Comparison of ENCODE assay signal across 25 cellular contexts in the genomic region with DNA sequence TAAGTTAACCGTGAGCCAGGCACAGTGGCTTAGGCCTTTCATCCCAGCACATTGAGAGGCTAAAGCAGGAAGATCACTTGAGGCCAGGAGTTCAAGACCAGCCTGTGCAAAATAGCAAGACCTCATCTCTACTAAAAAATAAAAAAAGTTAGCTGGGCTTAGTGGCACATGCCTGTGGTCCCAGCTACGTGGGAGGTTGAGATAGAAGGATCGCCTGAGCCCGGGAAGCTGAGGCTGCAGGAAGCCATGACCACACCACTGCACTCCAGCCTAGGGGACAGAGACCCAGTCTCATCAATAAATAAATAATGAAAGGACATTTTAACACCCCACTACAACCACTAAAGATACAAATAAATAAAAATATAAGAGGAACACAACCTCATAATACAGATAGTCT. TPM values are rescaled to one million over a fixed set of nuclear protein-coding genes. Genes with fewer than 3 reads are reported as not detected.
DNase-seq lines count a peak whose midpoint lies in the region; ATAC-seq and TF ChIP-seq lines count a peak whose summit lies in the region.
"Had no signal": no experiment of that assay in that cellular context is flagged by ENCODE, and none has a peak within 500 bp of the region (broad histone marks: within the 10 kb centered on the region; RNA-seq: fewer than 3 reads in every experiment).

No MANE protein-coding gene starts in this region.

- H3K79me2 ChIP-seq in H9 (ENCODE audit: insufficient read depth, low read length), result peaks cover 24% of the 10 kb centered on the region; the same call in 1 of the 2 replicates

- H3K4me1 Mint-ChIP-seq in CD4-positive, alpha-beta T cell (ENCODE audit: low read depth), result peaks cover 43% of the 10 kb centered on the region
- H3K4me1 Mint-ChIP-seq in H9, result peaks cover 22 to 23% of the 10 kb centered on the region in 2 experiments
- peaks cover 23% of the 10 kb centered on the region for H3K4me1 Mint-ChIP-seq in activated T-helper 17 cell treated with anti-CD3 and anti-CD28 coated beads, Interleukin-2, amount 50 U/mL, for 72 hours
- peaks cover 15 to 54% (median 42%) of the 10 kb centered on the region in 4 donors for H3K4me1 Mint-ChIP-seq in naive thymus-derived CD8-positive, alpha-beta T cell

- TF ChIP-seq EP300 in stomach (IDR thresholded peaks at IDR 0.05), result no peak

- no peaks in the 10 kb centered on the region for H3K27me3 Mint-ChIP-seq in CD4-positive, alpha-beta T cell
- no peaks in the 10 kb centered on the region for H3K27me3 Mint-ChIP-seq in H9 (ENCODE audit: low read depth)
- H3K27me3 Mint-ChIP-seq in activated T-helper 17 cell treated with anti-CD3 and anti-CD28 coated beads, Interleukin-2, amount 50 U/mL, for 72 hours, result no peaks in the 10 kb centered on the region
- H3K27me3 Mint-ChIP-seq in naive thymus-derived CD8-positive, alpha-beta T cell, result no peaks in the 10 kb centered on the region
- H3K27me3 Mint-ChIP-seq: activated CD4-positive, alpha-beta T cell treated with anti-CD3 and anti-CD28 coated beads for 36 hours; dendritic cell treated with granulocyte-macrophage colony-stimulating factor and Interleukin-4, amounts not matched to agents 40 ng/mL and 50 ng/mL, for 4 days had no signal

- H2AK5ac ChIP-seq in H9 (ENCODE audit: insufficient read length, low read length), result no peak overlapping the region

- no peak for TF ChIP-seq POLR2A in stomach (IDR thresholded peaks at IDR 0.05)

- H3K4me3 ChIP-seq in A673 (ENCODE audit: low read depth, low read length, poor library complexity, severe bottlenecking) (no peak overlapping the region), left ventricle myocardium inferior (no peak overlapping the region), stomach (no peak overlapping the region)
- H3K4me3 ChIP-seq: esophagus squamous epithelium, GM23338, prostate gland, sigmoid colon, testis had no signal

- no peak for ATAC-seq in CD4-positive, alpha-beta T cell (ENCODE audit: poor library complexity)
- ATAC-seq in activated T-helper 17 cell treated with anti-CD3 and anti-CD28 coated beads, Interleukin-2, amount 50 U/mL, for 72 hours (replicated peaks), result no peak
- ATAC-seq in naive thymus-derived CD8-positive, alpha-beta T cell, result no peak
- ATAC-seq: activated CD4-positive, alpha-beta T cell treated with anti-CD3 and anti-CD28 coated beads for 36 hours; activated naive CD4-positive, alpha-beta T cell treated with anti-CD3 and anti-CD28 coated beads, Interleukin-2, amount 50 U/mL, for 72 hours; GM23338 had no signal

- no peak overlapping the region for H3K27ac ChIP-seq in CD4-positive, alpha-beta T cell (ENCODE audit: low read depth, low read length)
- no peak overlapping the region for H3K27ac ChIP-seq in H9 (ENCODE audit: insufficient read length, low read depth, low read length)
- H3K27ac ChIP-seq in A673 (ENCODE audit: low read depth, low read length, poor library complexity, severe bottlenecking), result no peak overlapping the region
- H3K27ac ChIP-seq in left ventricle myocardium inferior (replicated peaks), result no peak overlapping the region
- H3K27ac ChIP-seq in stomach, result no peak overlapping the region
- H3K27ac ChIP-seq: esophagus squamous epithelium, prostate gland, sigmoid colon, testis had no signal

- H3T11ph ChIP-seq in H9 (ENCODE audit: low read length), result no peak overlapping the region

- no peaks in the 10 kb centered on the region for H4K20me1 ChIP-seq in H9 (ENCODE audit: control insufficient read depth, insufficient read depth, insufficient read length)

- H3K4me2 ChIP-seq in H9 (ENCODE audit: insufficient read depth, insufficient read length, low read length), result no peak overlapping the region
- H3K4me2 ChIP-seq: GM23338 had no signal

- H2BK15ac ChIP-seq in H9 (ENCODE audit: low read depth, low read length), result no peak overlapping the region

- no peak overlapping the region for H3K56ac ChIP-seq in H9 (ENCODE audit: insufficient read length, low read depth, low read length)

- no peaks in the 10 kb centered on the region for H3K9me3 Mint-ChIP-seq in CD4-positive, alpha-beta T cell
- no peaks in the 10 kb centered on the region; a peak in 1 of 5 replicates for H3K9me3 Mint-ChIP-seq in H9
- no peaks in the 10 kb centered on the region for H3K9me3 Mint-ChIP-seq in activated T-helper 17 cell treated with anti-CD3 and anti-CD28 coated beads, Interleukin-2, amount 50 U/mL, for 72 hours
- H3K9me3 Mint-ChIP-seq in naive thymus-derived CD8-positive, alpha-beta T cell, result no peaks in the 10 kb centered on the region
- H3K9me3 Mint-ChIP-seq: activated naive CD4-positive, alpha-beta T cell treated with anti-CD3 and anti-CD28 coated beads, Interleukin-2, amount 50 U/mL, for 72 hours; dendritic cell treated with granulocyte-macrophage colony-stimulating factor and Interleukin-4, amounts not matched to agents 40 ng/mL and 50 ng/mL, for 4 days; GM23338 had no signal

- no peak overlapping the region for H3K9ac ChIP-seq in H9 (ENCODE audit: extremely low read depth, insufficient read length, low read length)

- intact Hi-C loops in CD4-positive, alpha-beta T cell (cut with DNase I, micrococcal nuclease), result no loop called here
- intact Hi-C loops in A673 (cut with micrococcal nuclease; ENCODE audit: unreplicated experiment), result no loop called here
- intact Hi-C loops in left ventricle myocardium inferior (cut with micrococcal nuclease), result no loop called here
- intact Hi-C loops in stomach (cut with DNase I; ENCODE audit: low total_unique reads), result no loop called here

- no TSS peak for BruUV-seq in A673 (replicated peaks; lab: Mats Ljungman, UMichigan)

- CTCF ChIA-PET in CD4-positive, alpha-beta T cell (lab: Charles Lee), result interaction anchor here (1.3 to 1.6 kb wide), 3 partner anchors 11 to 152 kb away, joined by 3 to 5 read pairs (median 4); no protein-coding TSS in a partner anchor
- CTCF ChIA-PET in A673 (lab: Charles Lee), result interaction anchor here (0.6 kb wide), 1 partner anchor 94 kb away, joined by 3 read pairs; no protein-coding TSS in a partner anchor

- no peak for DNase-seq in CD4-positive, alpha-beta T cell
- DNase-seq in H9 (no peak), A673 (ENCODE audit: low spot score) (no peak), left ventricle myocardium inferior (no peak), stomach (no peak)
- no peak for DNase-seq in naive thymus-derived CD8-positive, alpha-beta T cell
- DNase-seq: activated CD4-positive, alpha-beta T cell treated with anti-CD3 and anti-CD28 coated beads for 36 hours; DMS 273 treated with DMSO at 0.1 percent for 48 hours; esophagus squamous epithelium; foreskin melanocyte; Kasumi-1; NCI-H1694; NCI-H526 treated with DMSO at 0.1 percent for 48 hours; nucleus accumbens; sigmoid colon; stimulated activated CD4-positive, alpha-beta T cell treated with anti-CD3 and anti-CD28 coated beads, Interleukin-4, amount 100 ng/mL, for 4 hours; stimulated activated naive CD4-positive, alpha-beta T cell treated with Interleukin-2 at 50 U/mL for 16 hours; T-helper 1 cell; testis had no signal

- no peak overlapping the region for H2AFZ ChIP-seq in H9 (ENCODE audit: low read length)
- H2AFZ ChIP-seq: GM23338 had no signal

- no peak overlapping the region for H4K91ac ChIP-seq in H9 (ENCODE audit: insufficient read length, low read depth, low read length)

- H2BK12ac ChIP-seq in H9 (ENCODE audit: insufficient read length, low read depth, low read length), result no peak overlapping the region

- H3K18ac ChIP-seq in H9 (ENCODE audit: insufficient read length, low read depth, low read length), result no peak overlapping the region

- H3K27me3 ChIP-seq in CD4-positive, alpha-beta T cell (ENCODE audit: control insufficient read depth, insufficient read depth, low read length), result no peaks in the 10 kb centered on the region
- H3K27me3 ChIP-seq in H9 (ENCODE audit: insufficient read depth, low read length), result no peaks in the 10 kb centered on the region
- H3K27me3 ChIP-seq in A673 (replicated peaks; ENCODE audit: insufficient read depth, low read depth, low read length, poor library complexity), result no peaks in the 10 kb centered on the region
- H3K27me3 ChIP-seq in left ventricle myocardium inferior (ENCODE audit: low read depth), result no peaks in the 10 kb centered on the region
- H3K27me3 ChIP-seq in stomach, result no peaks in the 10 kb centered on the region
- H3K27me3 ChIP-seq: esophagus squamous epithelium, sigmoid colon, testis had no signal

- H4K8ac ChIP-seq in H9 (replicated peaks; ENCODE audit: insufficient read length, low read depth, low read length), result no peak overlapping the region

- no peak overlapping the region for H3K14ac ChIP-seq in H9 (ENCODE audit: insufficient read depth, low read length)

- no peak for TF ChIP-seq CTCF in CD4-positive, alpha-beta T cell (IDR thresholded peaks at IDR 0.05)
- TF ChIP-seq CTCF in H9 (conservative IDR thresholded peaks at IDR 0.05) (no peak), A673 (conservative IDR thresholded peaks at IDR 0.05; ENCODE audit: low read depth, low read length) (no peak), left ventricle myocardium inferior (IDR thresholded peaks at IDR 0.05; ENCODE audit: borderline replicate concordance) (no peak), stomach (IDR thresholded peaks at IDR 0.05) (no peak)

- H3K36me3 Mint-ChIP-seq in CD4-positive, alpha-beta T cell (ENCODE audit: low read depth), result peaks cover 57% of the 10 kb centered on the region
- peaks cover 17 to 42% (median 37%) of the 10 kb centered on the region in 3 experiments for H3K36me3 Mint-ChIP-seq in H9 (ENCODE audit: insufficient read depth in 1 of 3, low read depth in 3 of 3)
- H3K36me3 Mint-ChIP-seq in activated T-helper 17 cell treated with anti-CD3 and anti-CD28 coated beads, Interleukin-2, amount 50 U/mL, for 72 hours (ENCODE audit: low read depth), result peaks cover 67% of the 10 kb centered on the region
- H3K36me3 Mint-ChIP-seq in naive thymus-derived CD8-positive, alpha-beta T cell, result peaks cover 0 to 56% (median 5%) of the 10 kb centered on the region in 3 donors

- no peak overlapping the region for H3K23ac ChIP-seq in H9 (ENCODE audit: insufficient read length, low read depth, low read length)

- H3K4ac ChIP-seq in H9 (ENCODE audit: low read depth, low read length), result no peak overlapping the region

- peak overlapping the region; percentile 50 for H3K27ac Mint-ChIP-seq in CD4-positive, alpha-beta T cell
- H3K27ac Mint-ChIP-seq in H9, result peak overlapping the region in 2 of 3 experiments; percentile 53 to 69; a peak in 3 of 7 replicates
- peak overlapping the region; percentile 5 for H3K27ac Mint-ChIP-seq in activated T-helper 17 cell treated with anti-CD3 and anti-CD28 coated beads, Interleukin-2, amount 50 U/mL, for 72 hours
- peak overlapping the region in 8 of 10 donors; percentile 13 to 64 (median 48) for H3K27ac Mint-ChIP-seq in naive thymus-derived CD8-positive, alpha-beta T cell
- H3K27ac Mint-ChIP-seq: activated CD4-positive, alpha-beta T cell treated with anti-CD3 and anti-CD28 coated beads for 36 hours; dendritic cell treated with granulocyte-macrophage colony-stimulating factor and Interleukin-4, amounts not matched to agents 40 ng/mL and 50 ng/mL, for 4 days; GM23338 had no signal

- no peak overlapping the region for H2BK20ac ChIP-seq in H9 (ENCODE audit: low read depth, low read length, poor library complexity, severe bottlenecking)

- H2BK120ac ChIP-seq in H9 (ENCODE audit: low read depth, low read length, poor library complexity, severe bottlenecking), result no peak overlapping the region

- no peaks in the 10 kb centered on the region for H3K23me2 ChIP-seq in H9 (ENCODE audit: insufficient read length, low read depth, low read length, poor library complexity, severe bottlenecking)

- H3K79me1 ChIP-seq in H9 (ENCODE audit: insufficient read depth, low read depth, low read length, poor library complexity, severe bottlenecking), result peaks cover 6% of the 10 kb centered on the region

- H3K9me3 ChIP-seq in CD4-positive, alpha-beta T cell (ENCODE audit: control insufficient read depth, low read length), result no peaks in the 10 kb centered on the region
- H3K9me3 ChIP-seq in H9 (ENCODE audit: control insufficient read depth, low read depth, low read length) (no peaks in the 10 kb centered on the region), A673 (ENCODE audit: low read depth, low read length, poor library complexity, severe bottlenecking) (no peaks in the 10 kb centered on the region), left ventricle myocardium inferior (replicated peaks) (no peaks in the 10 kb centered on the region), stomach (no peaks in the 10 kb centered on the region)
- H3K9me3 ChIP-seq: esophagus squamous epithelium, prostate gland, sigmoid colon, testis had no signal

- peaks cover 45% of the 10 kb centered on the region for H3K36me3 ChIP-seq in A673 (ENCODE audit: insufficient read depth, low read length, poor library complexity, severe bottlenecking)
- H3K36me3 ChIP-seq in left ventricle myocardium inferior, result peaks cover 51% of the 10 kb centered on the region
- H3K36me3 ChIP-seq in stomach, result peaks cover 34 to 55% (median 53%) of the 10 kb centered on the region in 4 donors

- POLR2A ChIA-PET in CD4-positive, alpha-beta T cell (lab: Charles Lee), result no interaction called here
- POLR2A ChIA-PET in naive thymus-derived CD8-positive, alpha-beta T cell (lab: Charles Lee), result interaction anchor here (1.7 kb wide), 1 partner anchor 11 kb away, joined by 11 read pairs; no protein-coding TSS in a partner anchor
- POLR2A ChIA-PET in A673 (lab: Charles Lee; ENCODE audit: low non-redundant PET), result no interaction called here

- no peak overlapping the region for H2BK5ac ChIP-seq in H9 (ENCODE audit: insufficient read length, low read length)

- H3K4me3 Mint-ChIP-seq in CD4-positive, alpha-beta T cell, result no peak overlapping the region
- no peak overlapping the region for H3K4me3 Mint-ChIP-seq in H9
- H3K4me3 Mint-ChIP-seq in activated T-helper 17 cell treated with anti-CD3 and anti-CD28 coated beads, Interleukin-2, amount 50 U/mL, for 72 hours, result no peak overlapping the region
- H3K4me3 Mint-ChIP-seq in naive thymus-derived CD8-positive, alpha-beta T cell, result no peak overlapping the region
- H3K4me3 Mint-ChIP-seq: activated CD4-positive, alpha-beta T cell treated with anti-CD3 and anti-CD28 coated beads for 36 hours; CD14-positive monocyte; dendritic cell treated with granulocyte-macrophage colony-stimulating factor and Interleukin-4, amounts not matched to agents 40 ng/mL and 50 ng/mL, for 4 days; GM23338 had no signal

- H4K5ac ChIP-seq in H9 (ENCODE audit: insufficient read length, low read depth, low read length), result no peak overlapping the region

- WGBS in H9 (ENCODE audit: extremely low coverage, insufficient read length, low lambda C conversion rate), result no CpG with 5 or more reads among the region's 4 CpGs
- 85 to 95% (median 87%) methylated on average over 4 of the region's 4 CpGs for WGBS in stomach, 5 donors

- H3K4me1 ChIP-seq in H9 (ENCODE audit: insufficient read depth, low read length) (0 out of 2 replicates have a peak, but pooled peaks cover 3% of the 10 kb centered on the region), A673 (ENCODE audit: insufficient read depth, low read length, poor library complexity, severe bottlenecking) (peaks cover 29% of the 10 kb centered on the region), left ventricle myocardium inferior (peaks cover 45% of the 10 kb centered on the region), stomach (peaks cover 9 to 42% (median 25%) of the 10 kb centered on the region in 4 donors)
- H3K4me1 ChIP-seq: prostate gland had no signal

RNA-seq across cellular contexts. Expression of a gene that starts 21.6 kb away (rescaled TPM):
- total RNA-seq in CD4-positive, alpha-beta T cell, result 100 to 1,000 TPM; 210 to 217 TPM
- 196 and 199 TPM in 2 replicates for total RNA-seq in H9 (2021)
- total RNA-seq in activated T-helper 17 cell treated with anti-CD3 and anti-CD28 coated beads, Interleukin-2, amount 50 U/mL, for 72 hours, result 100 to 1,000 TPM in 1 of 2 donors, 10 to 100 TPM in 1; 88.5 to 105 TPM
- 100 to 1,000 TPM; 196 to 209 TPM for total RNA-seq in naive thymus-derived CD8-positive, alpha-beta T cell
- polyA plus RNA-seq in naive thymus-derived CD8-positive, alpha-beta T cell, result 100 to 1,000 TPM; 163 to 193 (median 172) TPM
- 134 and 137 TPM in 2 replicates for total RNA-seq in A673 (2021)
- 65.4 TPM for total RNA-seq in left ventricle myocardium inferior
- 100 to 1,000 TPM in 4 of 5 donors, 10 to 100 TPM in 1; 53.3 to 227 (median 171) TPM for total RNA-seq in stomach
- polyA plus RNA-seq in stomach, result 10 to 100 TPM; 38.4 to 74.3 (median 51.5) TPM

Comparison
In these comparisons a context has a peak if more than half of its experiments do, and no peak if none do; other contexts are left out.
1. H3K27ac Mint-ChIP-seq: peak in every context shown above with its lines; median percentile 61 in H9; 50 in CD4-positive, alpha-beta T cell; 48 in naive thymus-derived CD8-positive, alpha-beta T cell; 5 in activated T-helper 17 cell treated with anti-CD3 and anti-CD28 coated beads, Interleukin-2, amount 50 U/mL, for 72 hours.